In the genomic region with DNA sequence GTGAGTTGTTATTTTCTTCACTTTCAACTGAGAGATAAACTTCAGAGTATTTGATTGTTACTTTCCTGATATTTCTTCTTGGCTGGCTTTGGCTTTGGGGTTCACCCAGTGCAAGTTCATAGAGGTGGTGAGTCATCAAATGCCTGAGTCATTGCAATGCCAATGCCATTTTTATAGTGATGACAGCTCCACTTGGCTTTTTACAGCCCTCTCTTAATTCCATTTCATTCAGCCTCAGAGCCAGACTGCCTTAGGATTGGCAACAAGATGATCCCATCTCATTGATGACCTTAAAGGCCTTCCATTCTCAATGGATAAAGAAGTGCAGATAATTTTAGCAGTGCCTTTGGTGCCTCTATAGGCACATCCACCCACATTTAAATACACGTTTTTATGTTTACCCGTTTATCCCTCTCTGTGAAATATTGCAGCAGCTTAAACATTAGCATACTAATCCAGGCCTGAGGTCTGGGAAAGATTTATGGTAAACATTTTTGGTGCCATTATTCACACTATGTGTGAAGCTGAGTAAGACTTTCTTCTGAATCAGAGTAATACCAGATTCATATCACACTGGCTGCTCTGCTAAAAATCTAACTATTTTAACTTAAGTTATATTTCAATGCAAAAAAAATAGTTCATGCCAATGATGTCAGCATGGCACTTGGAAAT, we compare ENCODE assay signal across 16 cellular contexts.
DNase-seq lines count a peak whose midpoint lies in the region; ATAC-seq and TF ChIP-seq lines count a peak whose summit lies in the region.
"Had no signal": no experiment of that assay in that cellular context is flagged by ENCODE, and none has a peak within 500 bp of the region (broad histone marks: within the 10 kb centered on the region; RNA-seq: fewer than 3 reads in every experiment).

No MANE protein-coding gene starts in this region.

- no peak overlapping the region for H2BK12ac ChIP-seq in neuronal stem cell (ENCODE audit: low read length)

- H3K9me3 ChIP-seq in adipocyte (ENCODE audit: control insufficient read depth, low read length) (no peaks in the 10 kb centered on the region), heart right ventricle (no peaks in the 10 kb centered on the region), neuronal stem cell (replicated peaks in 1 of 2; ENCODE audit: control insufficient read depth in 2 of 2, insufficient read depth in 1 of 2, low read depth in 1 of 2, low read length in 2 of 2) (no peaks in the 10 kb centered on the region)
- H3K9me3 ChIP-seq: right lobe of liver, transverse colon had no signal

- no peak overlapping the region for H3K4ac ChIP-seq in neuronal stem cell (ENCODE audit: low read length)

- no peak overlapping the region for H3K4me3 ChIP-seq in AG10803 (ENCODE audit: low read length)
- H3K4me3 ChIP-seq in adipocyte (ENCODE audit: low read length): no peak overlapping the region
- H3K4me3 ChIP-seq in heart right ventricle: no peak overlapping the region
- H3K4me3 ChIP-seq in neuronal stem cell (ENCODE audit: low read length in 2 of 2): no peak overlapping the region
- H3K4me3 ChIP-seq: right lobe of liver, transverse colon had no signal

- H4K8ac ChIP-seq in neuronal stem cell (ENCODE audit: low read depth, low read length): no peak overlapping the region

- CTCF ChIA-PET in HEK293T (lab: Yijun Ruan, JAX): no interaction called here

- peaks cover 7% of the 10 kb centered on the region for H3K4me1 ChIP-seq in adipocyte (ENCODE audit: control insufficient read depth, insufficient read depth, low read length)
- peaks cover 0 to 15% (median 0%) of the 10 kb centered on the region in 9 donors for H3K4me1 ChIP-seq in heart right ventricle
- no peaks in the 10 kb centered on the region for H3K4me1 ChIP-seq in neuronal stem cell (ENCODE audit: control insufficient read depth in 2 of 2, insufficient read depth in 1 of 2, low read depth in 1 of 2, low read length in 2 of 2)
- H3K4me1 ChIP-seq: right lobe of liver, transverse colon had no signal

- H2BK120ac ChIP-seq in neuronal stem cell (ENCODE audit: low read depth, low read length): no peak overlapping the region

- H2BK15ac ChIP-seq in neuronal stem cell (ENCODE audit: low read length): no peak overlapping the region

- H3K79me1 ChIP-seq in neuronal stem cell (ENCODE audit: low read depth, low read length): no peaks in the 10 kb centered on the region

- H4K91ac ChIP-seq in neuronal stem cell (ENCODE audit: low read depth, low read length, poor library complexity): no peak overlapping the region

- TF ChIP-seq CTCF in AG10803 (conservative IDR thresholded peaks at IDR 0.05; ENCODE audit: low read length) (no peak), heart right ventricle (IDR thresholded peaks at IDR 0.05) (no peak)

- H3K4me2 ChIP-seq in neuronal stem cell (ENCODE audit: insufficient read depth, low read length, poor library complexity, severe bottlenecking): no peak overlapping the region

- H2BK5ac ChIP-seq in neuronal stem cell (ENCODE audit: low read length): no peak overlapping the region

- peak; percentile 0 for DNase-seq in AG10803 (ENCODE audit: low read depth)
- DNase-seq in HEK293T (ENCODE audit: extremely low spot score): peak; percentile 3
- peak; percentile 4 for DNase-seq in adipocyte (ENCODE audit: low read depth)
- DNase-seq in heart right ventricle: peak in 1 of 2 donors; percentile 31
- DNase-seq in neuronal stem cell (ENCODE audit: low spot score): no peak
- DNase-seq in NCI-H1048 (lab: John Stamatoyannopoulos, UW): no peak
- DNase-seq in anterior cingulate cortex (lab: John Stamatoyannopoulos, UW): no peak
- DNase-seq in stimulated activated naive CD4-positive, alpha-beta T cell (lab: John Stamatoyannopoulos, UW): no peak
- DNase-seq: activated CD4-positive, alpha-beta T cell treated with anti-CD3 and anti-CD28 coated beads for 36 hours; cortex of kidney; H9; NCI-H510A treated with DMSO at 0.1 percent for 48 hours; right lobe of liver; transverse colon had no signal

- no peak overlapping the region for H3K14ac ChIP-seq in neuronal stem cell (ENCODE audit: low read length)

- H3K27me3 ChIP-seq in adipocyte (replicated peaks; ENCODE audit: control insufficient read depth, insufficient read depth, low read length) (no peaks in the 10 kb centered on the region), heart right ventricle (no peaks in the 10 kb centered on the region), neuronal stem cell (ENCODE audit: control insufficient read depth in 3 of 3, insufficient read depth in 3 of 3, low read depth in 1 of 3, low read length in 3 of 3) (no peaks in the 10 kb centered on the region)
- H3K27me3 ChIP-seq: right lobe of liver, transverse colon had no signal

- no peak overlapping the region for H3K18ac ChIP-seq in neuronal stem cell (ENCODE audit: low read length)

- ATAC-seq in heart right ventricle: peak; percentile 72 to 100 (median 94)
- ATAC-seq: activated CD4-positive, alpha-beta T cell treated with anti-CD3 and anti-CD28 coated beads for 36 hours; activated T-helper 17 cell treated with anti-CD3 and anti-CD28 coated beads, Interleukin-2, amount 50 U/mL, for 72 hours; right lobe of liver had no signal

- H3K36me3 ChIP-seq in adipocyte (ENCODE audit: control insufficient read depth, insufficient read depth, low read length, severe bottlenecking) (no peaks in the 10 kb centered on the region), heart right ventricle (no peaks in the 10 kb centered on the region), neuronal stem cell (replicated peaks in 1 of 2; ENCODE audit: control insufficient read depth in 2 of 2, insufficient read depth in 2 of 2, low read length in 2 of 2) (no peaks in the 10 kb centered on the region)
- H3K36me3 ChIP-seq: right lobe of liver, transverse colon had no signal

- H2AK5ac ChIP-seq in neuronal stem cell (ENCODE audit: low read depth, low read length): no peak overlapping the region

- no peak overlapping the region for H3K23ac ChIP-seq in neuronal stem cell (ENCODE audit: low read depth, low read length, poor library complexity)

- H3K27ac ChIP-seq in heart right ventricle: peak overlapping the region in 1 of 10 donors; percentile 9
- no peak overlapping the region for H3K27ac ChIP-seq in neuronal stem cell (replicated peaks; ENCODE audit: low read length)
- H3K27ac ChIP-seq: C4-2B, right lobe of liver, transverse colon had no signal

- 28 to 53% methylated on average over 2 of the region's 2 CpGs for WGBS in heart right ventricle, 2 donors
- no CpG with 5 or more reads among the region's 2 CpGs for WGBS in neuronal stem cell (ENCODE audit: extremely low coverage in 2 of 2, insufficient read length in 2 of 2, insufficient replicate concordance in 1 of 2), 2 donors

- intact Hi-C loops in heart right ventricle (cut with DNase I): no loop called here

- POLR2A ChIA-PET in HEK293T (lab: Yijun Ruan, JAX): no interaction called here

- H2AFZ ChIP-seq in neuronal stem cell (ENCODE audit: low read length): no peak overlapping the region

- H3K9ac ChIP-seq in adipocyte (ENCODE audit: low read length): no peak overlapping the region
- no peak overlapping the region for H3K9ac ChIP-seq in neuronal stem cell (ENCODE audit: low read depth, low read length, poor library complexity)

TF ChIP-seq in HEK293T, 16 proteins besides CTCF, POLR2A, EP300 and RAD21:
- TF ChIP-seq ELF4 (IDR thresholded peaks at IDR 0.05) (no peak), FOXA1 (IDR thresholded peaks at IDR 0.05) (no peak), ZNF384 (IDR thresholded peaks at IDR 0.05) (no peak)
TF ChIP-seq in HEK293T: peak in this region for 0.

Comparison
In these comparisons a context has a peak if more than half of its experiments do, and no peak if none do; other contexts are left out.
1. DNase-seq: peak in AG10803 (single experiment), HEK293T (single experiment) and adipocyte (single experiment); none in neuronal stem cell (single experiment), NCI-H1048 (single experiment), anterior cingulate cortex (0 of 58) and stimulated activated naive CD4-positive, alpha-beta T cell (0 of 6).